1 cellular context compared by ENCODE assay signal in the genomic region with DNA sequence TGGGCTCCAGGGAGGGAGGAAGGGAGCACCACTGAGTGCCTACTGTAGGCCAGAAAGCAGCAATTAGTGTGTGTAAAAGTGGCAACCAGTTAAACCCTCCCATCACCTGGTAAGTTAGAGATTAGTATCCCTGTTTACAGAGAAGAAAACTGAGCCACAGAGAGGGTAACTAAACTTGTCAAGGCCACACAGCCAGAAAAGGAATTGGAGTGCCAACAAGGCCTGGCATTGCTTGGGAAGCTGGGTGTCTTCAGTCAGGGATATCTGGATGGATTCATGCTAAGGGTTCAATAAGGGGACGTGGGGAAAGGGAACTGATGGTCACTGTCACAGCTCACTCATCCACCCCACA.
TF ChIP-seq lines count a peak whose summit lies in the region.

No MANE protein-coding gene starts in this region.

TF ChIP-seq in K562, 482 proteins besides CTCF, POLR2A, EP300 and RAD21:
- TF ChIP-seq SMARCA5 (IDR thresholded peaks at IDR 0.05) (peak; percentile 23; the same call in 1 of the 2 replicates), PYGO2 (tag; IDR thresholded peaks at IDR 0.05) (no peak), GATAD2A (IDR thresholded peaks at IDR 0.05) (0 out of 2 replicates have a peak, but pooled peaks have one; percentile 16), NUFIP1 (IDR thresholded peaks at IDR 0.05; ENCODE audit: partially characterized antibody) (peak; percentile 62), IRF2 (CRISPR knock-in tag; IDR thresholded peaks at IDR 0.05) (no peak), BCOR (IDR thresholded peaks at IDR 0.05) (peak; percentile 82), ZFP36 (IDR thresholded peaks at IDR 0.05; ENCODE audit: low read depth, low read length, partially characterized antibody) (peak; percentile 53), ZNF354B (CRISPR knock-in tag; IDR thresholded peaks at IDR 0.05) (no peak), YBX1 (IDR thresholded peaks at IDR 0.05) (no peak), BCL6 (CRISPR knock-in tag; IDR thresholded peaks at IDR 0.05) (no peak), XRCC4 (IDR thresholded peaks at IDR 0.05; ENCODE audit: extremely low read depth, insufficient read depth, insufficient read length) (no peak), ZNF274 (IDR thresholded peaks at IDR 0.05; ENCODE audit: borderline replicate concordance, low read depth, low read length) (no peak), ZNF263 (CRISPR knock-in tag; IDR thresholded peaks at IDR 0.05; ENCODE audit: borderline replicate concordance) (peak; percentile 49), ZNF224 (CRISPR knock-in tag; IDR thresholded peaks at IDR 0.05) (no peak), FOXJ3 (CRISPR knock-in tag; IDR thresholded peaks at IDR 0.05) (no peak), TBL1XR1 (IDR thresholded peaks at IDR 0.05; ENCODE audit: low read length in 2 of 2) (no peak; a peak in 1 of 4 replicates), TAF9B (IDR thresholded peaks at IDR 0.05; ENCODE audit: partially characterized antibody) (no peak), KAT7 (CRISPR knock-in tag; IDR thresholded peaks at IDR 0.05; ENCODE audit: borderline replicate concordance) (peak; percentile 85; the same call in 1 of the 2 replicates), RBM17 (IDR thresholded peaks at IDR 0.05; ENCODE audit: borderline replicate concordance, low read depth, low read length) (no peak), RBM25 (IDR thresholded peaks at IDR 0.05; ENCODE audit: low read depth, low read length, severe bottlenecking) (peak; percentile 32), SP2 (IDR thresholded peaks at IDR 0.05; ENCODE audit: extremely low read depth, low read depth, low read length, poor library complexity, severe bottlenecking) (no peak), SNIP1 (IDR thresholded peaks at IDR 0.05; ENCODE audit: low read depth) (no peak), CAMTA2 (CRISPR knock-in tag; conservative IDR thresholded peaks at IDR 0.05) (no peak), TGIF2 (CRISPR knock-in tag; IDR thresholded peaks at IDR 0.05) (no peak), HDAC1 (IDR thresholded peaks at IDR 0.05) (no peak)
- TF ChIP-seq, protein P1, sequence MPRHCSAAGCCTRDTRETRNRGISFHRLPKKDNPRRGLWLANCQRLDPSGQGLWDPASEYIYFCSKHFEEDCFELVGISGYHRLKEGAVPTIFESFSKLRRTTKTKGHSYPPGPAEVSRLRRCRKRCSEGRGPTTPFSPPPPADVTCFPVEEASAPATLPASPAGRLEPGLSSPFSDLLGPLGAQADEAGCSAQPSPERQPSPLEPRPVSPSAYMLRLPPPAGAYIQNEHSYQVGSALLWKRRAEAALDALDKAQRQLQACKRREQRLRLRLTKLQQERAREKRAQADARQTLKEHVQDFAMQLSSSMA (CRISPR knock-in tag; IDR thresholded peaks at IDR 0.05): no peak
- TF ChIP-seq, protein P2, sequence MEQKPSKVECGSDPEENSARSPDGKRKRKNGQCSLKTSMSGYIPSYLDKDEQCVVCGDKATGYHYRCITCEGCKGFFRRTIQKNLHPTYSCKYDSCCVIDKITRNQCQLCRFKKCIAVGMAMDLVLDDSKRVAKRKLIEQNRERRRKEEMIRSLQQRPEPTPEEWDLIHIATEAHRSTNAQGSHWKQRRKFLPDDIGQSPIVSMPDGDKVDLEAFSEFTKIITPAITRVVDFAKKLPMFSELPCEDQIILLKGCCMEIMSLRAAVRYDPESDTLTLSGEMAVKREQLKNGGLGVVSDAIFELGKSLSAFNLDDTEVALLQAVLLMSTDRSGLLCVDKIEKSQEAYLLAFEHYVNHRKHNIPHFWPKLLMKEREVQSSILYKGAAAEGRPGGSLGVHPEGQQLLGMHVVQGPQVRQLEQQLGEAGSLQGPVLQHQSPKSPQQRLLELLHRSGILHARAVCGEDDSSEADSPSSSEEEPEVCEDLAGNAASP (IDR thresholded peaks at IDR 0.05): no peak
- TF ChIP-seq, protein P3, sequence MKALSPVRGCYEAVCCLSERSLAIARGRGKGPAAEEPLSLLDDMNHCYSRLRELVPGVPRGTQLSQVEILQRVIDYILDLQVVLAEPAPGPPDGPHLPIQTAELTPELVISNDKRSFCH (CRISPR knock-in tag; IDR thresholded peaks at IDR 0.05): no peak
- TF ChIP-seq, protein P3 (tag; IDR thresholded peaks at IDR 0.05): no peak
- TF ChIP-seq, protein P4, sequence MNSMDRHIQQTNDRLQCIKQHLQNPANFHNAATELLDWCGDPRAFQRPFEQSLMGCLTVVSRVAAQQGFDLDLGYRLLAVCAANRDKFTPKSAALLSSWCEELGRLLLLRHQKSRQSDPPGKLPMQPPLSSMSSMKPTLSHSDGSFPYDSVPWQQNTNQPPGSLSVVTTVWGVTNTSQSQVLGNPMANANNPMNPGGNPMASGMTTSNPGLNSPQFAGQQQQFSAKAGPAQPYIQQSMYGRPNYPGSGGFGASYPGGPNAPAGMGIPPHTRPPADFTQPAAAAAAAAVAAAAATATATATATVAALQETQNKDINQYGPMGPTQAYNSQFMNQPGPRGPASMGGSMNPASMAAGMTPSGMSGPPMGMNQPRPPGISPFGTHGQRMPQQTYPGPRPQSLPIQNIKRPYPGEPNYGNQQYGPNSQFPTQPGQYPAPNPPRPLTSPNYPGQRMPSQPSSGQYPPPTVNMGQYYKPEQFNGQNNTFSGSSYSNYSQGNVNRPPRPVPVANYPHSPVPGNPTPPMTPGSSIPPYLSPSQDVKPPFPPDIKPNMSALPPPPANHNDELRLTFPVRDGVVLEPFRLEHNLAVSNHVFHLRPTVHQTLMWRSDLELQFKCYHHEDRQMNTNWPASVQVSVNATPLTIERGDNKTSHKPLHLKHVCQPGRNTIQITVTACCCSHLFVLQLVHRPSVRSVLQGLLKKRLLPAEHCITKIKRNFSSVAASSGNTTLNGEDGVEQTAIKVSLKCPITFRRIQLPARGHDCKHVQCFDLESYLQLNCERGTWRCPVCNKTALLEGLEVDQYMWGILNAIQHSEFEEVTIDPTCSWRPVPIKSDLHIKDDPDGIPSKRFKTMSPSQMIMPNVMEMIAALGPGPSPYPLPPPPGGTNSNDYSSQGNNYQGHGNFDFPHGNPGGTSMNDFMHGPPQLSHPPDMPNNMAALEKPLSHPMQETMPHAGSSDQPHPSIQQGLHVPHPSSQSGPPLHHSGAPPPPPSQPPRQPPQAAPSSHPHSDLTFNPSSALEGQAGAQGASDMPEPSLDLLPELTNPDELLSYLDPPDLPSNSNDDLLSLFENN (IDR thresholded peaks at IDR 0.05; ENCODE audit: low read depth in 2 of 2, low read length in 2 of 2): no peak
- TF ChIP-seq, protein P5, sequence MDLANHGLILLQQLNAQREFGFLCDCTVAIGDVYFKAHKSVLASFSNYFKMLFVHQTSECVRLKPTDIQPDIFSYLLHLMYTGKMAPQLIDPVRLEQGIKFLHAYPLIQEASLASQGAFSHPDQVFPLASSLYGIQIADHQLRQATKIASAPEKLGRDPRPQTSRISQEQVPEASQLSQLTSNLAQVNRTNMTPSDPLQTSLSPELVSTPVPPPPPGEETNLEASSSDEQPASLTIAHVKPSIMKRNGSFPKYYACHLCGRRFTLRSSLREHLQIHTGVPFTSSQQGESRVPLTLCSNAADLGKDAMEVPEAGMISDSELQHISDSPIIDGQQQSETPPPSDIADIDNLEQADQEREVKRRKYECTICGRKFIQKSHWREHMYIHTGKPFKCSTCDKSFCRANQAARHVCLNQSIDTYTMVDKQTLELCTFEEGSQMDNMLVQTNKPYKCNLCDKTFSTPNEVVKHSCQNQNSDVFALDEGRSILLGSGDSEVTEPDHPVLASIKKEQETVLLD (IDR thresholded peaks at IDR 0.05): no peak
- TF ChIP-seq, protein P6, sequence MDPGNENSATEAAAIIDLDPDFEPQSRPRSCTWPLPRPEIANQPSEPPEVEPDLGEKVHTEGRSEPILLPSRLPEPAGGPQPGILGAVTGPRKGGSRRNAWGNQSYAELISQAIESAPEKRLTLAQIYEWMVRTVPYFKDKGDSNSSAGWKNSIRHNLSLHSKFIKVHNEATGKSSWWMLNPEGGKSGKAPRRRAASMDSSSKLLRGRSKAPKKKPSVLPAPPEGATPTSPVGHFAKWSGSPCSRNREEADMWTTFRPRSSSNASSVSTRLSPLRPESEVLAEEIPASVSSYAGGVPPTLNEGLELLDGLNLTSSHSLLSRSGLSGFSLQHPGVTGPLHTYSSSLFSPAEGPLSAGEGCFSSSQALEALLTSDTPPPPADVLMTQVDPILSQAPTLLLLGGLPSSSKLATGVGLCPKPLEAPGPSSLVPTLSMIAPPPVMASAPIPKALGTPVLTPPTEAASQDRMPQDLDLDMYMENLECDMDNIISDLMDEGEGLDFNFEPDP (CRISPR knock-in tag; IDR thresholded peaks at IDR 0.05): no peak
